In the genomic region with DNA sequence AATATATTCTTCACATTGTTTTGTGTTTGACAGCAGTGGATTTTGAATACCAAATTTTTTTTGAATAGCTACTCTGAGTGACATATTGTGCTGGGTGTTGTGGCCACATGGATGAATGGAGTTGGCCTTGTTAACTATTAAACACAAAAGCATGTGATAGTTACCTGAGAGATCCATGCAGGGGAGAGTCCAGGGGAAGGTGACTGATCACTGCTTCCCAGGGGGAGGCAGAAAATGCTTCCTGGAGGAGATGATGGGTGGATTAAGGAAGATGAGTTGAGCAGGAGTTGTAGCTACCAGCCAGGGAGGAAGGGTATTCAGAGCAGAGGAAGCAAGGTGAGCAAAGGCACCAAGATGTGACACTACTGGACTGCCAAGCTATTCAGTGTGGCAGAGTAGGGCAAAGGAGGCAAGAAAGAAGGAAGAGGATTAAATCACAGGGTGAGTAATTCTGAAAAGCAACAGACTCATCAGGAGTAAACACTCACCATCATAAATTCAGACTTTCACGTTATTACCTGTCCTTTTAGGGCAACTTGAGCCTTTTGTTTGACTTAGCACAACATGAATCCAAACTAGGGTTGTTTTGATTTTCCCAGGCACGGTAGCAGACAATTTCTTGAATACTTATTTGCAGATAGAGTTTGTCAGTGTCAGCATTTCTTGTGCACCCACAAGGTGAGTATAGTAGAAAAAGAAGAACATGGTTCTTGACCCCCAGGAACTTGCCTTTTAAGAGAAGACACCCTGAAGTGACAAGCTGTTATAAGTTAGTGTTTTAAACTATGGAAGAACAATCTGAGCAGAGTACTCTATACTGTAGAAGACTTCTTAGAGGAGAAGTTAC, we compare ENCODE assay signal across 1 cellular context.
TF ChIP-seq lines count a peak whose summit lies in the region.

No MANE protein-coding gene starts in this region.

TF ChIP-seq in HEK293T, 16 proteins besides CTCF, POLR2A, EP300 and RAD21 (continued from another document):
- TF ChIP-seq, protein P1, sequence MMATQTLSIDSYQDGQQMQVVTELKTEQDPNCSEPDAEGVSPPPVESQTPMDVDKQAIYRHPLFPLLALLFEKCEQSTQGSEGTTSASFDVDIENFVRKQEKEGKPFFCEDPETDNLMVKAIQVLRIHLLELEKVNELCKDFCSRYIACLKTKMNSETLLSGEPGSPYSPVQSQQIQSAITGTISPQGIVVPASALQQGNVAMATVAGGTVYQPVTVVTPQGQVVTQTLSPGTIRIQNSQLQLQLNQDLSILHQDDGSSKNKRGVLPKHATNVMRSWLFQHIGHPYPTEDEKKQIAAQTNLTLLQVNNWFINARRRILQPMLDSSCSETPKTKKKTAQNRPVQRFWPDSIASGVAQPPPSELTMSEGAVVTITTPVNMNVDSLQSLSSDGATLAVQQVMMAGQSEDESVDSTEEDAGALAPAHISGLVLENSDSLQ (IDR thresholded peaks at IDR 0.05): no peak
- no peak for TF ChIP-seq L3MBTL2 (conservative IDR thresholded peaks at IDR 0.05)
- no peak for TF ChIP-seq CTBP1 (IDR thresholded peaks at IDR 0.05; ENCODE audit: borderline replicate concordance)
- TF ChIP-seq ZNF384 (IDR thresholded peaks at IDR 0.05): no peak
- TF ChIP-seq FOXA1 (IDR thresholded peaks at IDR 0.05): no peak
- no peak for TF ChIP-seq SP1 (IDR thresholded peaks at IDR 0.05)
- TF ChIP-seq HDGF (IDR thresholded peaks at IDR 0.05; ENCODE audit: borderline replicate concordance): no peak
- TF ChIP-seq NFRKB (IDR thresholded peaks at IDR 0.05): no peak
- TF ChIP-seq SUZ12 (IDR thresholded peaks at IDR 0.05): no peak
- TF ChIP-seq LEF1 (IDR thresholded peaks at IDR 0.05; ENCODE audit: borderline replicate concordance): no peak
TF ChIP-seq in HEK293T: peak in this region for 0.
